In genomic region chr5:54062958-54063357, GRCh38 we compare ENCODE assay signal across 18 cellular contexts.
DNase-seq lines count a peak whose midpoint lies in the region; ATAC-seq and TF ChIP-seq lines count a peak whose summit lies in the region.
"Had no signal": no experiment of that assay in that cellular context is flagged by ENCODE, and none has a peak within 500 bp of the region (broad histone marks: within the 10 kb centered on the region; RNA-seq: fewer than 3 reads in every experiment).

No MANE protein-coding gene starts in this region.

- TF ChIP-seq CTCF in foreskin fibroblast (IDR thresholded peaks at IDR 0.05; ENCODE audit: low read depth, low read length) (no peak), left lung (IDR thresholded peaks at IDR 0.05) (no peak), ovary (IDR thresholded peaks at IDR 0.05) (no peak)

- intact Hi-C loops in left lung (cut with DNase I) = no loop called here
- intact Hi-C loops in ovary (cut with DNase I) = no loop called here

- DNase-seq in GM04503 (ENCODE audit: low read depth) (peak; percentile 73), amniotic epithelial cell (ENCODE audit: low read depth) (peak; percentile 84), foreskin fibroblast (peak; percentile 82 to 83), left lung (no peak), NCI-H1930 (lab: John Stamatoyannopoulos, UW) (no peak), ovary (no peak)
- DNase-seq: activated CD4-positive, CD25-positive, alpha-beta regulatory T cell treated with anti-CD3 and anti-CD28 coated beads, Interleukin-2, amount 50 U/mL, for 72 hours; activated T-cell treated with anti-CD3 and anti-CD28 coated beads, Interleukin-2, amount 50 U/mL, for 1 hour; Caco-2; glutamatergic neuron; naive thymus-derived CD8-positive, alpha-beta T cell; NCI-H1092 treated with DMSO at 0.1 percent for 48 hours; NCI-H2227 treated with DMSO at 0.1 percent for 48 hours; OCI-M1; sigmoid colon; T-cell had no signal

- H3K9me3 ChIP-seq in skeletal muscle satellite cell (replicated peaks; ENCODE audit: low read length) (no peaks in the 10 kb centered on the region), left lung (no peaks in the 10 kb centered on the region), ovary (no peaks in the 10 kb centered on the region)
- H3K9me3 ChIP-seq: Caco-2, sigmoid colon had no signal

- ATAC-seq in left lung (no peak), GM21528 (IDR thresholded peaks at IDR 0.05; ENCODE audit: low FRiP score, unreplicated experiment) (no peak)
- ATAC-seq: naive thymus-derived CD8-positive, alpha-beta T cell; T-cell had no signal

- TF ChIP-seq POLR2A in ovary (IDR thresholded peaks at IDR 0.05) = no peak

- H3K4me3 ChIP-seq in foreskin fibroblast (ENCODE audit: low read depth in 1 of 2, low read length in 2 of 2) (no peak overlapping the region), skeletal muscle satellite cell (ENCODE audit: low read length) (no peak overlapping the region), left lung (no peak overlapping the region), ovary (no peak overlapping the region)
- H3K4me3 ChIP-seq: sigmoid colon had no signal

- H3K4me1 ChIP-seq in skeletal muscle satellite cell (ENCODE audit: control insufficient read depth, insufficient read depth, low read length) (peaks cover 25% of the 10 kb centered on the region), left lung (no peaks in the 10 kb centered on the region), ovary (ENCODE audit: insufficient read depth) (no peaks in the 10 kb centered on the region)
- H3K4me1 ChIP-seq: Caco-2 had no signal

- H3K9ac ChIP-seq in skeletal muscle satellite cell (ENCODE audit: low read depth, low read length) = peak overlapping the region; percentile 13

- no peaks in the 10 kb centered on the region for H3K27me3 ChIP-seq in skeletal muscle satellite cell (ENCODE audit: control insufficient read depth, insufficient read depth, low read length)
- H3K27me3 ChIP-seq in left lung = no peaks in the 10 kb centered on the region
- no peaks in the 10 kb centered on the region for H3K27me3 ChIP-seq in ovary
- H3K27me3 ChIP-seq: sigmoid colon had no signal

- H3K36me3 ChIP-seq in skeletal muscle satellite cell (ENCODE audit: insufficient read depth, low read length) (no peaks in the 10 kb centered on the region), left lung (no peaks in the 10 kb centered on the region), ovary (no peaks in the 10 kb centered on the region)
- H3K36me3 ChIP-seq: sigmoid colon had no signal

- TF ChIP-seq EP300 in ovary (IDR thresholded peaks at IDR 0.05) = no peak

- H3K4me2 ChIP-seq in skeletal muscle satellite cell (ENCODE audit: low read length) = peak overlapping the region; percentile 54

- WGBS in ovary, 3 donors = 84 to 93% (median 85%) methylated on average over 3 of the region's 3 CpGs

- H3K27ac ChIP-seq in left lung (no peak overlapping the region), ovary (no peak overlapping the region)
- H3K27ac ChIP-seq: sigmoid colon had no signal

Comparison
In these comparisons a context has a peak if more than half of its experiments do, and no peak if none do; other contexts are left out.
1. DNase-seq: peak in GM04503 (single experiment), amniotic epithelial cell (single experiment) and foreskin fibroblast (2 of 2); none in left lung (0 of 2), NCI-H1930 (0 of 2) and ovary (0 of 5).